In the genomic region with DNA sequence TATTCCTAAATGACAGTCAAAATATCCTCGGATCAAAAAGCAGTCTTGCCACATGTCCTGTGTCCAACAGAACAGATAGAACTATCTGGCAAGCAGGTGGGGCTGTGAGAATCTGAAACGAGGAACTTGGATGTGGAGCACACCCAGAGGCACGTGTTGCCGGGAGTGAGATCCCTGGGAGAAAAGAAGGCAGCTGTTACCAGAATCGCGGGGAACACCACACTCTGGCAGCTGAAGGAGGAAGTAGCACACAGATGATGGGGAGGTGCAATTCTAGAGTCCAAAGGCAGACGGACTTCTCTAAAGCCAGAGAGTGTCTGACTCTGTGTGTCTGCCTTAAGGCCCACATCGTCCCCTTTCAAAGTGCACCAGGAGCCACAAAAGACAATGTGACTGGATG, we compare ENCODE assay signal across 8 cellular contexts. TPM values are rescaled to one million over a fixed set of nuclear protein-coding genes. Genes with fewer than 3 reads are reported as not detected.
DNase-seq lines count a peak whose midpoint lies in the region; ATAC-seq and TF ChIP-seq lines count a peak whose summit lies in the region.

No MANE protein-coding gene starts in this region.

- intact Hi-C loops in sciatic nerve (cut with DNase I): no loop called here

- DNase-seq in NCI-H2029 (lab: John Stamatoyannopoulos, UW): peak; percentile 30
- no peak for DNase-seq in NCI-H2029 treated with DMSO at 0.1 percent for 48 hours (lab: John Stamatoyannopoulos, UW)
- peak; percentile 39 for DNase-seq in NCI-H2196 (lab: John Stamatoyannopoulos, UW; ENCODE audit: unreplicated experiment)
- peak; percentile 20 for DNase-seq in epithelial cell of esophagus (ENCODE audit: low read depth)
- DNase-seq in sciatic nerve (ENCODE audit: low spot score): no peak
- no peak for DNase-seq in cerebellar nuclear complex (lab: John Stamatoyannopoulos, UW)
- DNase-seq in activated naive CD4-positive, alpha-beta T cell treated with Interleukin-2 at 50 U/mL for 16 hours: no peak

- ATAC-seq in sciatic nerve (peak; percentile 83), GM18519 (IDR thresholded peaks at IDR 0.05; ENCODE audit: low FRiP score, unreplicated experiment) (no peak)

- H3K4me3 ChIP-seq in epithelial cell of esophagus (ENCODE audit: low read length): no peak overlapping the region

- no peak for TF ChIP-seq CTCF in epithelial cell of esophagus (IDR thresholded peaks at IDR 0.05; ENCODE audit: insufficient read depth, low read depth, low read length, missing control alignments)

RNA-seq across cellular contexts. Expression of a gene that starts 22.3 kb away (rescaled TPM):
- total RNA-seq in sciatic nerve: 34.6 TPM

Comparison
In these comparisons a context has a peak if more than half of its experiments do, and no peak if none do; other contexts are left out.
1. DNase-seq: peak in NCI-H2029 (single experiment), NCI-H2196 (single experiment) and epithelial cell of esophagus (single experiment); none in NCI-H2029 treated with DMSO at 0.1 percent for 48 hours (single experiment), sciatic nerve (single experiment), cerebellar nuclear complex (0 of 2) and activated naive CD4-positive, alpha-beta T cell treated with Interleukin-2 at 50 U/mL for 16 hours (single experiment).